18 cellular contexts compared by ENCODE assay signal in the genomic region with DNA sequence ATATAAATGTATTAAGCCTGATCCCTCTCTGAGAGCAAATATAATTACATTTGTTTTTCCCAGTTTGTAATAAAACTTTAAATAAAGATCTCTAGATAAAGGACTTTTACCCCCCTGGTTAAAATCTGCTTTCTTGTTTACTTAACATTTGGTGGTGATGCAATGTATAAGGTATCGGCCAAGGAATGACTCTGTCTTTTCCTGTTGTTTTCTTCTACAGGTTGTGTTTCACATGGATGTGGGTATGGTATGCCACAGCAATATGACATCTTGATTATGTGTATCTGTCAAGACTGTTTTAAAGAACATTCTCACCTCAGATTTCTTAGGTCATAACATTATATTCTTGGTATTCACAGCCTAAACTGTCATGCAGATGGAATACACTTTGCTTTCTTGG.
DNase-seq lines count a peak whose midpoint lies in the region; ATAC-seq and TF ChIP-seq lines count a peak whose summit lies in the region.
"Had no signal": no experiment of that assay in that cellular context is flagged by ENCODE, and none has a peak within 500 bp of the region (broad histone marks: within the 10 kb centered on the region; RNA-seq: fewer than 3 reads in every experiment).

No MANE protein-coding gene starts in this region.

- no peak overlapping the region for H3K4me3 ChIP-seq in LNCaP clone FGC (ENCODE audit: low read depth, low read length)
- no peak overlapping the region for H3K4me3 ChIP-seq in mesendoderm (ENCODE audit: low read length)

- no CpG with 5 or more reads among the region's 1 CpG for WGBS in mesendoderm (ENCODE audit: extremely low coverage, insufficient coverage, low lambda C conversion rate)

- H3K56ac ChIP-seq in mesendoderm (ENCODE audit: low read length), result no peak overlapping the region

- H4K8ac ChIP-seq in mesendoderm (ENCODE audit: low read depth, low read length), result no peak overlapping the region

- no peaks in the 10 kb centered on the region for H3K79me1 ChIP-seq in mesendoderm (ENCODE audit: low read length)

- no peak overlapping the region for H3K9ac ChIP-seq in mesendoderm (ENCODE audit: low read length)
- H3K9ac ChIP-seq: SK-N-SH had no signal

- H4K5ac ChIP-seq in mesendoderm (ENCODE audit: low read length), result no peak overlapping the region

- H3K4me1 ChIP-seq in mesendoderm (ENCODE audit: control insufficient read depth, low read depth, low read length), result no peaks in the 10 kb centered on the region
- H3K4me1 ChIP-seq: BE2C had no signal

- no peaks in the 10 kb centered on the region for H3K36me3 ChIP-seq in mesendoderm (ENCODE audit: control insufficient read depth, insufficient read depth, low read length)
- H3K36me3 ChIP-seq: BE2C had no signal

- no peak for ATAC-seq in GM18505 (IDR thresholded peaks at IDR 0.05; ENCODE audit: unreplicated experiment)

- H3K23ac ChIP-seq in mesendoderm (ENCODE audit: low read length), result no peak overlapping the region

- H3K27ac ChIP-seq in mesendoderm (ENCODE audit: low read depth, low read length), result no peak overlapping the region

- no peak overlapping the region for H2BK120ac ChIP-seq in mesendoderm (ENCODE audit: low read depth, low read length)

- no peak overlapping the region for H3K4me2 ChIP-seq in mesendoderm (ENCODE audit: low read length)
- H3K4me2 ChIP-seq: SK-N-SH had no signal

- TF ChIP-seq POLR2A in GM18505 (IDR thresholded peaks at IDR 0.05; ENCODE audit: borderline replicate concordance, extremely low read depth, insufficient read depth, insufficient read length), result no peak

- H3K18ac ChIP-seq in mesendoderm (ENCODE audit: low read length), result no peak overlapping the region

- H3K27me3 ChIP-seq in mesendoderm (ENCODE audit: insufficient read depth, low read length, poor library complexity), result no peaks in the 10 kb centered on the region
- H3K27me3 ChIP-seq: BE2C had no signal

- no peak overlapping the region for H3K4ac ChIP-seq in mesendoderm (ENCODE audit: low read depth, low read length)

- DNase-seq in LNCaP clone FGC (ENCODE audit: low read depth), result peak; percentile 79
- DNase-seq in astrocyte of the hippocampus (ENCODE audit: low read depth, low spot score), result peak; percentile 14
- peak; percentile 2 for DNase-seq in fibroblast of gingiva (ENCODE audit: low read depth)
- DNase-seq in mesendoderm, result peak; percentile 9
- no peak for DNase-seq in SKM-1 treated with dmso at 0.1 percent for 144 hours (lab: John Stamatoyannopoulos, UW; ENCODE audit: unreplicated experiment)
- no peak for DNase-seq in DMS53 (lab: John Stamatoyannopoulos, UW)
- no peak for DNase-seq in hepatic stellate cell (ENCODE audit: low spot score)
- DNase-seq: BE2C; CD4-positive, alpha-beta memory T cell; DND-41; GDM1; Kasumi-1; NCI-H1417 treated with DMSO at 0.1 percent for 48 hours; NCI-H2029 treated with DMSO at 0.1 percent for 48 hours; NCI-H524 treated with DMSO at 0.1 percent for 48 hours; Right ventricle myocardium superior; SK-N-SH had no signal

- no peaks in the 10 kb centered on the region for H3K79me2 ChIP-seq in mesendoderm (ENCODE audit: control insufficient read depth, insufficient read depth, low read length)

- no peak for TF ChIP-seq CTCF in LNCaP clone FGC (IDR thresholded peaks at IDR 0.05; ENCODE audit: control insufficient read depth, extremely low read depth, insufficient read depth)

- H2AK5ac ChIP-seq in mesendoderm (ENCODE audit: low read length), result no peak overlapping the region

- no peak overlapping the region for H2BK15ac ChIP-seq in mesendoderm (replicated peaks; ENCODE audit: low read depth)

- no peak overlapping the region for H2BK5ac ChIP-seq in mesendoderm (ENCODE audit: low read length)

Comparison
In these comparisons a context has a peak if more than half of its experiments do, and no peak if none do; other contexts are left out.
1. DNase-seq: peak in LNCaP clone FGC (single experiment), astrocyte of the hippocampus (single experiment), fibroblast of gingiva (single experiment) and mesendoderm (single experiment); none in SKM-1 treated with dmso at 0.1 percent for 144 hours (single experiment), DMS53 (single experiment) and hepatic stellate cell (single experiment).